Comparison of ENCODE assay signal across 9 cellular contexts in the genomic region with DNA sequence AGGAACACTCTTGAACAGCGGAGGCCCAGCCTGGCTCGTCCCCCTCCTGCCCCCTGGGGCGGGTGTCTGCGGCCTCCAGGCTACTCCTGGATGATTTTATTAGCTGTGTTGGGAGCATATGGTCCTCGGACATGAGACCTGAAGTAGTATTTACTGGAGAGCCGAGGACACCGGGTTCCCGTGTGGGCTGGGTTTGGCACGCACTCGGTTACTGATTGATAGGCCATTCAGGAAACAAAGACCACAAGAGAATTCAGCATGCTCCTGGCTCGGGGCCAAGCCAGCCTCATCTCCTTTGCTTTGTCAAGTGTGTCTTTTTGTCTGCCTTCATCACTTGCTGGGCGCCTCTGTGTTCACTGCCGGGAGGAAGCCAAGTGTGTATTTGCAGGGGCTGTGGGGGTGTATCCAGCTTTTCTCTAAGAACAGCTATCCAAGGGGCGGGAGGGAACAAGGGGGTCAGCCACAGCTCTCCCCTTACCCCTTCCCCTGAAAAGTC. TPM values are rescaled to one million over a fixed set of nuclear protein-coding genes. Genes with fewer than 3 reads are reported as not detected.
DNase-seq lines count a peak whose midpoint lies in the region; ATAC-seq and TF ChIP-seq lines count a peak whose summit lies in the region.
"Had no signal": no experiment of that assay in that cellular context is flagged by ENCODE, and none has a peak within 500 bp of the region (broad histone marks: within the 10 kb centered on the region; RNA-seq: fewer than 3 reads in every experiment).

No MANE protein-coding gene starts in this region.

- no peaks in the 10 kb centered on the region for H3K9me3 ChIP-seq in mesodermal cell (ENCODE audit: control insufficient read depth, low read length)

- no peaks in the 10 kb centered on the region for H3K27me3 Mint-ChIP-seq in T-cell
- H3K27me3 Mint-ChIP-seq in activated naive CD8-positive, alpha-beta T cell treated with anti-CD3 and anti-CD28 coated beads, Interleukin-2, amount 10 ng/mL, durations not matched to agents 7 days and 5 days = no peaks in the 10 kb centered on the region
- H3K27me3 Mint-ChIP-seq in stimulated activated naive B cell treated with anti-CD40 and anti-IgM and Interleukin-4, amounts not matched to agents 10 μg/mL and 1 μg/mL and 100 μg/mL, for 72 hours = no peaks in the 10 kb centered on the region

- H3K4me3 ChIP-seq in HL-60 (replicated peaks; ENCODE audit: insufficient read depth, low read length) = no peak overlapping the region
- H3K4me3 ChIP-seq in mesodermal cell (ENCODE audit: extremely low read depth, insufficient read depth, low read length, poor library complexity, severe bottlenecking) = no peak overlapping the region

- no peaks in the 10 kb centered on the region for H3K9me3 Mint-ChIP-seq in T-cell
- no peaks in the 10 kb centered on the region for H3K9me3 Mint-ChIP-seq in activated naive CD8-positive, alpha-beta T cell treated with anti-CD3 and anti-CD28 coated beads, Interleukin-2, amount 10 ng/mL, durations not matched to agents 7 days and 5 days
- H3K9me3 Mint-ChIP-seq in stimulated activated naive B cell treated with anti-CD40 and anti-IgM and Interleukin-4, amounts not matched to agents 10 μg/mL and 1 μg/mL and 100 μg/mL, for 72 hours = peaks cover 0 to 2% of the 10 kb centered on the region in 2 donors

- H3K36me3 ChIP-seq in mesodermal cell (ENCODE audit: control insufficient read depth, insufficient read depth, low read length) = no peaks in the 10 kb centered on the region

- CTCF ChIA-PET in T-cell (lab: Charles Lee) = interaction anchor here (0.7 to 5.0 kb wide), 13 partner anchors 6 to 412 kb away, joined by 3 to 56 read pairs (median 5); no protein-coding TSS in a partner anchor

- H3K4me1 Mint-ChIP-seq in T-cell = peaks cover 39 to 50% (median 44%) of the 10 kb centered on the region in 3 donors
- peaks cover 50% of the 10 kb centered on the region for H3K4me1 Mint-ChIP-seq in activated naive CD8-positive, alpha-beta T cell treated with anti-CD3 and anti-CD28 coated beads, Interleukin-2, amount 10 ng/mL, durations not matched to agents 7 days and 5 days
- H3K4me1 Mint-ChIP-seq in stimulated activated naive B cell treated with anti-CD40 and anti-IgM and Interleukin-4, amounts not matched to agents 10 μg/mL and 1 μg/mL and 100 μg/mL, for 72 hours = peaks cover 78 to 94% of the 10 kb centered on the region in 2 donors

- no peaks in the 10 kb centered on the region for H3K36me3 Mint-ChIP-seq in T-cell
- no peaks in the 10 kb centered on the region for H3K36me3 Mint-ChIP-seq in activated naive CD8-positive, alpha-beta T cell treated with anti-CD3 and anti-CD28 coated beads, Interleukin-2, amount 10 ng/mL, durations not matched to agents 7 days and 5 days
- peaks cover 9 to 51% of the 10 kb centered on the region in 2 donors for H3K36me3 Mint-ChIP-seq in stimulated activated naive B cell treated with anti-CD40 and anti-IgM and Interleukin-4, amounts not matched to agents 10 μg/mL and 1 μg/mL and 100 μg/mL, for 72 hours

- H3K4me3 Mint-ChIP-seq in T-cell = peak overlapping the region; percentile 40 to 72 (median 57)
- peak overlapping the region; percentile 84 for H3K4me3 Mint-ChIP-seq in activated naive CD8-positive, alpha-beta T cell treated with anti-CD3 and anti-CD28 coated beads, Interleukin-2, amount 10 ng/mL, durations not matched to agents 7 days and 5 days
- peak overlapping the region; percentile 94 to 100 for H3K4me3 Mint-ChIP-seq in stimulated activated naive B cell treated with anti-CD40 and anti-IgM and Interleukin-4, amounts not matched to agents 10 μg/mL and 1 μg/mL and 100 μg/mL, for 72 hours

- ATAC-seq in GM19395 (IDR thresholded peaks at IDR 0.05; ENCODE audit: unreplicated experiment) (peak; percentile 46), T-cell (replicated peaks in 1 of 4) (peak; percentile 63 to 81 (median 76))
- ATAC-seq in activated naive CD8-positive, alpha-beta T cell treated with anti-CD3 and anti-CD28 coated beads, Interleukin-2, amount 10 ng/mL, durations not matched to agents 7 days and 5 days (ENCODE audit: low read depth) = peak; percentile 63
- ATAC-seq in stimulated activated naive B cell treated with anti-CD40 and anti-IgM and Interleukin-4, amounts not matched to agents 10 μg/mL and 1 μg/mL and 100 μg/mL, for 72 hours (replicated peaks) = peak; percentile 51 to 61

- WGBS in mesodermal cell (ENCODE audit: insufficient coverage in 2 of 2), 2 experiments = 56 to 62% methylated on average over 11 to 12 of the region's 14 CpGs

- TF ChIP-seq CTCF in HL-60 (IDR thresholded peaks at IDR 0.05; ENCODE audit: insufficient read depth, low read length) = no peak

- POLR2A ChIA-PET in T-cell (lab: Charles Lee) = interaction anchor here in 1 of 2 donors (0.5 to 1.5 kb wide), 3 partner anchors 13 to 589 kb away, joined by 3 to 5 read pairs (median 3); no protein-coding TSS in a partner anchor
- POLR2A ChIA-PET in activated naive CD8-positive, alpha-beta T cell treated with anti-CD3 and anti-CD28 coated beads, Interleukin-2, amount 10 ng/mL, durations not matched to agents 7 days and 5 days (lab: Charles Lee) = interaction anchor here (0.7 to 2.7 kb wide), 8 partner anchors 10 to 238 kb away, joined by 3 to 10 read pairs (median 6); partner anchors contain the start of gene FXYD2

- peak overlapping the region; percentile 69 for H3K27ac ChIP-seq in HL-60 (replicated peaks)
- H3K27ac ChIP-seq in mesodermal cell (ENCODE audit: low read depth, low read length, severe bottlenecking) = peak overlapping the region; percentile 10

- peak overlapping the region; percentile 80 to 83 for H3K27ac Mint-ChIP-seq in T-cell
- H3K27ac Mint-ChIP-seq in activated naive CD8-positive, alpha-beta T cell treated with anti-CD3 and anti-CD28 coated beads, Interleukin-2, amount 10 ng/mL, durations not matched to agents 7 days and 5 days = peak overlapping the region; percentile 98
- H3K27ac Mint-ChIP-seq in stimulated activated naive B cell treated with anti-CD40 and anti-IgM and Interleukin-4, amounts not matched to agents 10 μg/mL and 1 μg/mL and 100 μg/mL, for 72 hours = peak overlapping the region; percentile 100

- peak; percentile 71 for DNase-seq in CD1c-positive myeloid dendritic cell (ENCODE audit: extremely low spot score)
- peak in 1 of 2 experiments; percentile 75 for DNase-seq in HL-60 (ENCODE audit: low read depth in 1 of 2, low spot score in 1 of 2)
- peak; percentile 73 to 93 (median 86) for DNase-seq in T-cell
- peak; percentile 85 for DNase-seq in activated naive CD8-positive, alpha-beta T cell treated with anti-CD3 and anti-CD28 coated beads, Interleukin-2, amount 10 ng/mL, durations not matched to agents 7 days and 5 days
- peak; percentile 90 for DNase-seq in stimulated activated naive B cell treated with anti-CD40 and anti-IgM and Interleukin-4, amounts not matched to agents 10 μg/mL and 1 μg/mL and 100 μg/mL, for 72 hours
- no peak for DNase-seq in NCI-H1930 (lab: John Stamatoyannopoulos, UW)

- no peaks in the 10 kb centered on the region for H3K27me3 ChIP-seq in HL-60 (ENCODE audit: insufficient read depth, poor library complexity, severe bottlenecking)

- peaks cover 18% of the 10 kb centered on the region for H3K4me1 ChIP-seq in mesodermal cell (ENCODE audit: control insufficient read depth, insufficient read depth, low read length, poor library complexity, severe bottlenecking)

RNA-seq across cellular contexts. Expression of gene FXYD2, which starts 9.7 kb away (rescaled TPM):
- 10 to 100 TPM in 4 of 5 donors, 1 to 10 TPM in 1; 4.3 to 26.0 (median 14.7) TPM for total RNA-seq in T-cell
- 10 to 100 TPM; 28.0 to 31.2 TPM for total RNA-seq in activated naive CD8-positive, alpha-beta T cell treated with anti-CD3 and anti-CD28 coated beads, Interleukin-2, amount 10 ng/mL, durations not matched to agents 7 days and 5 days
- polyA plus RNA-seq in mesodermal cell (2013, experiment 1 of 2) = 2.4 TPM
- 0.35 TPM for polyA plus RNA-seq in mesodermal cell (2013, experiment 2 of 2)
- total RNA-seq: fibroblast of villous mesenchyme had no signal

RNA-seq across cellular contexts. Expression of gene DSCAML1, which starts 17.8 kb away (rescaled TPM):
- 1 to 10 TPM in 2 of 5 donors, under 1 TPM in 3; 0.15 to 2.4 (median 0.96) TPM for total RNA-seq in T-cell
- 1 to 10 TPM; 1.4 to 3.1 TPM for total RNA-seq in activated naive CD8-positive, alpha-beta T cell treated with anti-CD3 and anti-CD28 coated beads, Interleukin-2, amount 10 ng/mL, durations not matched to agents 7 days and 5 days
- polyA plus RNA-seq in mesodermal cell (2013, experiment 1 of 2) = 0.81 TPM
- polyA plus RNA-seq in mesodermal cell (2013, experiment 2 of 2) = 0.15 TPM
- total RNA-seq: fibroblast of villous mesenchyme had no signal

Comparison
In these comparisons a context has a peak if more than half of its experiments do, and no peak if none do; other contexts are left out.
1. DNase-seq: peak in CD1c-positive myeloid dendritic cell (single experiment), T-cell (34 of 34), activated naive CD8-positive, alpha-beta T cell treated with anti-CD3 and anti-CD28 coated beads, Interleukin-2, amount 10 ng/mL, durations not matched to agents 7 days and 5 days (single experiment) and stimulated activated naive B cell treated with anti-CD40 and anti-IgM and Interleukin-4, amounts not matched to agents 10 μg/mL and 1 μg/mL and 100 μg/mL, for 72 hours (single experiment); none in NCI-H1930 (0 of 2).
2. Peak in every context shown above with its lines, with median percentiles within 50 percentile points of each other: ATAC-seq, H3K27ac Mint-ChIP-seq and H3K4me3 Mint-ChIP-seq.